Comparison of ENCODE assay signal across 8 cellular contexts in genomic region chr19:40601061-40601973, GRCh38. TPM values are rescaled to one million over a fixed set of nuclear protein-coding genes. Genes with fewer than 3 reads are reported as not detected.
DNase-seq lines count a peak whose midpoint lies in the region; ATAC-seq and TF ChIP-seq lines count a peak whose summit lies in the region.

TSS of gene LTBP4 (plus strand) at chr19:40601369. CDS start at chr19:40601388, 19 bp downstream.

- no peaks in the 10 kb centered on the region for H3K9me3 ChIP-seq in adipocyte (ENCODE audit: control insufficient read depth, low read length)
- H3K9me3 ChIP-seq in hepatocyte (ENCODE audit: low read depth): no peaks in the 10 kb centered on the region

- H3K36me3 ChIP-seq in adipocyte (ENCODE audit: control insufficient read depth, insufficient read depth, low read length, severe bottlenecking) (no peaks in the 10 kb centered on the region), hepatocyte (replicated peaks; ENCODE audit: insufficient read depth, low read depth) (no peaks in the 10 kb centered on the region)

- peak within 1 kb of the TSS; percentile 94 for H3K4me2 ChIP-seq in hepatocyte

- no peaks in the 10 kb centered on the region for H3K79me2 ChIP-seq in hepatocyte

- H3K4me1 ChIP-seq in adipocyte (ENCODE audit: control insufficient read depth, insufficient read depth, low read length): peaks cover 31% of the 10 kb centered on the region
- H3K4me1 ChIP-seq in hepatocyte (ENCODE audit: insufficient read depth): peaks cover 49% of the 10 kb centered on the region

- TF ChIP-seq CTCF in LNCAP (IDR thresholded peaks at IDR 0.05) (peak; percentile 42), hepatocyte (IDR thresholded peaks at IDR 0.05; ENCODE audit: poor library complexity) (peak; percentile 19)

- ATAC-seq in sciatic nerve (no peak), HG02610 (IDR thresholded peaks at IDR 0.05; ENCODE audit: unreplicated experiment) (no peak), GM18502 (IDR thresholded peaks at IDR 0.05; ENCODE audit: poor library complexity, unreplicated experiment) (no peak)

- H3K4me3 ChIP-seq in adipocyte (ENCODE audit: low read length) (peak within 1 kb of the TSS; percentile 50), hepatocyte (peak within 1 kb of the TSS; percentile 25)

- peaks cover 18% of the 10 kb centered on the region for H3K27me3 ChIP-seq in adipocyte (replicated peaks; ENCODE audit: control insufficient read depth, insufficient read depth, low read length)
- peaks cover 35% of the 10 kb centered on the region for H3K27me3 ChIP-seq in hepatocyte

- intact Hi-C loops in sciatic nerve (cut with DNase I): no loop called here

- WGBS in hepatocyte (ENCODE audit: low lambda C conversion rate, missing lambda C conversion rate): 4% methylated on average over 52 of the region's 87 CpGs

- H3K27ac ChIP-seq in hepatocyte: peak within 1 kb of the TSS; percentile 86

- H3K9ac ChIP-seq in adipocyte (ENCODE audit: low read length): peak within 1 kb of the TSS; percentile 60

- no peaks in the 10 kb centered on the region for H4K20me1 ChIP-seq in hepatocyte (ENCODE audit: insufficient read depth, poor library complexity, severe bottlenecking)

- DNase-seq in DMS53 (lab: John Stamatoyannopoulos, UW): peak; percentile 82
- DNase-seq in adipocyte (ENCODE audit: low read depth): peak; percentile 64
- DNase-seq in hepatocyte (ENCODE audit: low spot score): peak; percentile 74
- DNase-seq in sciatic nerve (ENCODE audit: low spot score): peak; percentile 87
- no peak for DNase-seq in NCI-H2081 treated with DMSO at 0.1 percent for 48 hours (lab: John Stamatoyannopoulos, UW)

- H3K9me2 ChIP-seq in hepatocyte (replicated peaks; ENCODE audit: insufficient read depth): no peaks in the 10 kb centered on the region

- no peak within 1 kb of the TSS for H2AFZ ChIP-seq in hepatocyte

RNA-seq across cellular contexts. Expression of gene LTBP4, which starts in this region (rescaled TPM):
- 45.6 and 50.2 TPM in 2 replicates for total RNA-seq in hepatocyte
- 163 and 185 TPM in 2 replicates for polyA plus RNA-seq in hepatocyte
- 1,227 TPM for total RNA-seq in sciatic nerve

Comparison
In these comparisons a context has a peak if more than half of its experiments do, and no peak if none do; other contexts are left out.
1. RNA of gene LTBP4 (total RNA-seq): 1,227 TPM in sciatic nerve (single experiment); 45.6 to 50.2 TPM in hepatocyte; every median in the first group is over 10 times any median in the second.